Comparison of ENCODE assay signal across 8 cellular contexts in the genomic region with DNA sequence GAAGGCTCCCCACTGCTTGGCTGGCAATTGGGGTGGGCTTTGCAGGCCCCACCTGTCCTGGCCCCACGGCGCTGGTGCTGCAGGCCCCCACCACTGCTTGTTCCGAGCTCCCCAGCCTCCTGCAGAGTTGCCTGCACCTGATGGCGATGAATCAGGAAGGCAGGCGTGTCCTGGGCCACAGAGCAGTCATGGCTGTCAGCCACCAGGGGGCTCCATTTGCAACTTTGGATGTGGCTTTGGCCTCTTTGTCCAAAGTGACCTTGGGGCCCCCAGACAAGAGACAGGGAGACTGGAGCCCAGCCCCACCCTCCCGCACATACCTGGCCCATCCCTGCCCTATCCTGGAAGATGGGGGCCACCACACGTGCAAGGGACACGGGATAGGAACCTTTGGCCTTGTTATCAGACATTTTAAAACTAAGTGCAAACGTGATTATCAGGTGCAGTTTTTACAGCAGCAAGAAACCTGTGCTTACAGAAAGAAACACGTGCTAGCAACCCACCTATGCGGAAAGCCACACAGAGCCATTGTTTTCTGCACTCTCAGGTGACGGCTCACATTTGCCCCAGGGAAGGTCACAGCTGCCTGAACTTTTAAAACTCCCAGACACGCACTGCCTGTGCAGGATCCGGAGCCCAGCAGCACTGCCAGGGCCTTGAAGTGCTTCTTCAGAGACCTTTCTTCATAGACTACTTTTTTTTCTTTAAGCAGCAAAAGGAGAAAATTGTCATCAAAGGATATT. TPM values are rescaled to one million over a fixed set of nuclear protein-coding genes. Genes with fewer than 3 reads are reported as not detected.
DNase-seq lines count a peak whose midpoint lies in the region; ATAC-seq and TF ChIP-seq lines count a peak whose summit lies in the region.

A gene with protein sequence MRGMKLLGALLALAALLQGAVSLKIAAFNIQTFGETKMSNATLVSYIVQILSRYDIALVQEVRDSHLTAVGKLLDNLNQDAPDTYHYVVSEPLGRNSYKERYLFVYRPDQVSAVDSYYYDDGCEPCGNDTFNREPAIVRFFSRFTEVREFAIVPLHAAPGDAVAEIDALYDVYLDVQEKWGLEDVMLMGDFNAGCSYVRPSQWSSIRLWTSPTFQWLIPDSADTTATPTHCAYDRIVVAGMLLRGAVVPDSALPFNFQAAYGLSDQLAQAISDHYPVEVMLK (plus strand): TSS at position 443 of the 743 bp plus-strand sequence. CDS start 683 bp downstream, outside the sequence.

- peak; percentile 69 for TF ChIP-seq CTCF in mesothelial cell of epicardium (IDR thresholded peaks at IDR 0.05; ENCODE audit: unreplicated experiment)

- DNase-seq in NCI-H748 (lab: John Stamatoyannopoulos, UW; ENCODE audit: unreplicated experiment) (peak; percentile 55), NCI-H748 treated with DMSO at 0.1 percent for 48 hours (lab: John Stamatoyannopoulos, UW) (no peak), NCI-H2196 treated with DMSO at 0.1 percent for 48 hours (lab: John Stamatoyannopoulos, UW; ENCODE audit: unreplicated experiment) (peak; percentile 36), mesothelial cell of epicardium (ENCODE audit: low spot score in 2 of 2, unreplicated experiment in 2 of 2) (no peak)
- peak; percentile 30 to 42 for DNase-seq in activated CD4-positive, alpha-beta T cell treated with anti-CD3 and anti-CD28 coated beads, Interleukin-2, amount 50 U/mL, for 4 hours
- peak; percentile 40 to 41 (median 40) for DNase-seq in effector memory CD8-positive, alpha-beta T cell
- peak; percentile 37 for DNase-seq in stimulated activated naive B cell treated with anti-CD40 and anti-IgM and Interleukin-4, amounts not matched to agents 10 μg/mL and 1 μg/mL and 100 μg/mL, for 72 hours

- no peaks in the 10 kb centered on the region for H3K27me3 Mint-ChIP-seq in effector memory CD8-positive, alpha-beta T cell
- H3K27me3 Mint-ChIP-seq in mesothelial cell of epicardium (ENCODE audit: low read depth), result no peaks in the 10 kb centered on the region
- H3K27me3 Mint-ChIP-seq in stimulated activated naive B cell treated with anti-CD40 and anti-IgM and Interleukin-4, amounts not matched to agents 10 μg/mL and 1 μg/mL and 100 μg/mL, for 72 hours, result no peaks in the 10 kb centered on the region

- peaks cover 2 to 5% of the 10 kb centered on the region in 2 donors for H3K4me1 Mint-ChIP-seq in effector memory CD8-positive, alpha-beta T cell (ENCODE audit: low read depth in 2 of 2)
- H3K4me1 Mint-ChIP-seq in mesothelial cell of epicardium, result no peaks in the 10 kb centered on the region
- H3K4me1 Mint-ChIP-seq in stimulated activated naive B cell treated with anti-CD40 and anti-IgM and Interleukin-4, amounts not matched to agents 10 μg/mL and 1 μg/mL and 100 μg/mL, for 72 hours, result peaks cover 9 to 14% of the 10 kb centered on the region in 2 donors

- ATAC-seq in effector memory CD8-positive, alpha-beta T cell (replicated peaks), result peak; percentile 78
- ATAC-seq in stimulated activated naive B cell treated with anti-CD40 and anti-IgM and Interleukin-4, amounts not matched to agents 10 μg/mL and 1 μg/mL and 100 μg/mL, for 72 hours (replicated peaks), result peak; percentile 78 to 85
- no peak for ATAC-seq in GM18868 (IDR thresholded peaks at IDR 0.05; ENCODE audit: unreplicated experiment)

- H3K36me3 Mint-ChIP-seq in effector memory CD8-positive, alpha-beta T cell (ENCODE audit: insufficient read depth), result peaks cover 31% of the 10 kb centered on the region
- H3K36me3 Mint-ChIP-seq in mesothelial cell of epicardium, result peaks cover 31% of the 10 kb centered on the region
- peaks cover 39 to 63% of the 10 kb centered on the region in 2 donors for H3K36me3 Mint-ChIP-seq in stimulated activated naive B cell treated with anti-CD40 and anti-IgM and Interleukin-4, amounts not matched to agents 10 μg/mL and 1 μg/mL and 100 μg/mL, for 72 hours

- no peak within 1 kb of the TSS for H3K4me3 Mint-ChIP-seq in effector memory CD8-positive, alpha-beta T cell
- H3K4me3 Mint-ChIP-seq in mesothelial cell of epicardium, result no peak within 1 kb of the TSS
- no peak within 1 kb of the TSS for H3K4me3 Mint-ChIP-seq in stimulated activated naive B cell treated with anti-CD40 and anti-IgM and Interleukin-4, amounts not matched to agents 10 μg/mL and 1 μg/mL and 100 μg/mL, for 72 hours

- no peaks in the 10 kb centered on the region for H3K9me3 Mint-ChIP-seq in effector memory CD8-positive, alpha-beta T cell
- no peaks in the 10 kb centered on the region for H3K9me3 Mint-ChIP-seq in mesothelial cell of epicardium
- H3K9me3 Mint-ChIP-seq in stimulated activated naive B cell treated with anti-CD40 and anti-IgM and Interleukin-4, amounts not matched to agents 10 μg/mL and 1 μg/mL and 100 μg/mL, for 72 hours, result no peaks in the 10 kb centered on the region

- H3K27ac Mint-ChIP-seq in effector memory CD8-positive, alpha-beta T cell, result peak within 1 kb of the TSS in 1 of 2 donors; percentile 71
- no peak within 1 kb of the TSS for H3K27ac Mint-ChIP-seq in mesothelial cell of epicardium
- peak within 1 kb of the TSS; percentile 25 for H3K27ac Mint-ChIP-seq in stimulated activated naive B cell treated with anti-CD40 and anti-IgM and Interleukin-4, amounts not matched to agents 10 μg/mL and 1 μg/mL and 100 μg/mL, for 72 hours

RNA-seq across cellular contexts. Expression of the gene that starts here (rescaled TPM):
- total RNA-seq in mesothelial cell of epicardium, result 43.4 to 48.7 TPM (median 46.0 TPM) in 3 replicates

Comparison
In these comparisons a context has a peak if more than half of its experiments do, and no peak if none do; other contexts are left out.
1. DNase-seq: peak in NCI-H748 (single experiment), NCI-H2196 treated with DMSO at 0.1 percent for 48 hours (single experiment), activated CD4-positive, alpha-beta T cell treated with anti-CD3 and anti-CD28 coated beads, Interleukin-2, amount 50 U/mL, for 4 hours (2 of 2), effector memory CD8-positive, alpha-beta T cell (3 of 3) and stimulated activated naive B cell treated with anti-CD40 and anti-IgM and Interleukin-4, amounts not matched to agents 10 μg/mL and 1 μg/mL and 100 μg/mL, for 72 hours (single experiment); none in NCI-H748 treated with DMSO at 0.1 percent for 48 hours (single experiment) and mesothelial cell of epicardium (0 of 2).